ENCODE assay signal across 8 cellular contexts in the genomic region with DNA sequence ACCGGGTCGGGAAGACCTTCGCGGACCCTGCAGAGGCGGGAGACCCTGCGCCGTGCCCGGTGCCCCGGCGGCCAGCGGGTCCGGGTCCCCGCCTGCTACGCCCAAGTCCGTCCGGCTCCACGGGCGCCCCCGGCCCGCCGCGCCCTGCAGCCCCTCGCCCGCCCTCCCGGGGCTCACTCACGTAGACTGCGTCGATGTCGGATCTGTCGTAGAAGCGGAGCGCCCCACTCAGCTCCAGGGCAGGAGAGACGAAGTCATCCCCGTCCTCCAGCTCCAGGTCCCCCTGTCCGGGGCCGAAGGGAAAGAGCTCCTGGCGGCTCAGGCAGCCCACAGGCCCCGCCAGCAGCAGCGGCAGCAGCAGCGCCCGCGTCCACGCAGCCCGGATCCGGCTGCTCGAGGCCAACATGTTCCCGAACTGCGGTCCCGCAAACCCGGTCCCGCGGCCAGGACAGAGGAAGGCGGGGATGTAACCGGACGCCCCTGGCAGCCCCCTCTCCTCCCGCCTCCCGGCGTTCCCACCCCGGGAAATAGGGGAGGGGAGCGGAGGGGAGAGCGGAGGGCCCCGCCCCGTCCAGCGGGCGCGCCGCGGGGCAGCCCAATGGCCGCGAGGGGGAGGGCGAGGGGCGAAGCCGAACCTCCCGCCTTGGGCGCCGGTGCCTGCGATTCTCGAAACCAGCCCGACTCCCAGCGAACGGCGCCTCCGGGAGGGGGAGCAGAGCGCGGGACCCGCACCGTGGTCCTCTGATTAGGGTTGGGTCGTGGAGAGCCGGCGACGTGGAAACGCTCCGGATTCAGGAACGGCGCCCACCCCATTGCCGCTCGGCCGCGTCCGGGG.
DNase-seq lines count a peak whose midpoint lies in the region; ATAC-seq and TF ChIP-seq lines count a peak whose summit lies in the region.

A gene with protein sequence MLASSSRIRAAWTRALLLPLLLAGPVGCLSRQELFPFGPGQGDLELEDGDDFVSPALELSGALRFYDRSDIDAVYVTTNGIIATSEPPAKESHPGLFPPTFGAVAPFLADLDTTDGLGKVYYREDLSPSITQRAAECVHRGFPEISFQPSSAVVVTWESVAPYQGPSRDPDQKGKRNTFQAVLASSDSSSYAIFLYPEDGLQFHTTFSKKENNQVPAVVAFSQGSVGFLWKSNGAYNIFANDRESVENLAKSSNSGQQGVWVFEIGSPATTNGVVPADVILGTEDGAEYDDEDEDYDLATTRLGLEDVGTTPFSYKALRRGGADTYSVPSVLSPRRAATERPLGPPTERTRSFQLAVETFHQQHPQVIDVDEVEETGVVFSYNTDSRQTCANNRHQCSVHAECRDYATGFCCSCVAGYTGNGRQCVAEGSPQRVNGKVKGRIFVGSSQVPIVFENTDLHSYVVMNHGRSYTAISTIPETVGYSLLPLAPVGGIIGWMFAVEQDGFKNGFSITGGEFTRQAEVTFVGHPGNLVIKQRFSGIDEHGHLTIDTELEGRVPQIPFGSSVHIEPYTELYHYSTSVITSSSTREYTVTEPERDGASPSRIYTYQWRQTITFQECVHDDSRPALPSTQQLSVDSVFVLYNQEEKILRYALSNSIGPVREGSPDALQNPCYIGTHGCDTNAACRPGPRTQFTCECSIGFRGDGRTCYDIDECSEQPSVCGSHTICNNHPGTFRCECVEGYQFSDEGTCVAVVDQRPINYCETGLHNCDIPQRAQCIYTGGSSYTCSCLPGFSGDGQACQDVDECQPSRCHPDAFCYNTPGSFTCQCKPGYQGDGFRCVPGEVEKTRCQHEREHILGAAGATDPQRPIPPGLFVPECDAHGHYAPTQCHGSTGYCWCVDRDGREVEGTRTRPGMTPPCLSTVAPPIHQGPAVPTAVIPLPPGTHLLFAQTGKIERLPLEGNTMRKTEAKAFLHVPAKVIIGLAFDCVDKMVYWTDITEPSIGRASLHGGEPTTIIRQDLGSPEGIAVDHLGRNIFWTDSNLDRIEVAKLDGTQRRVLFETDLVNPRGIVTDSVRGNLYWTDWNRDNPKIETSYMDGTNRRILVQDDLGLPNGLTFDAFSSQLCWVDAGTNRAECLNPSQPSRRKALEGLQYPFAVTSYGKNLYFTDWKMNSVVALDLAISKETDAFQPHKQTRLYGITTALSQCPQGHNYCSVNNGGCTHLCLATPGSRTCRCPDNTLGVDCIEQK (minus strand): TSS at position 417 of the 835 bp plus-strand sequence. CDS start 11 bp downstream, at position 406.

- H3K27ac ChIP-seq in brain microvascular endothelial cell (peak within 1 kb of the TSS; percentile 54), iPS DF 6.9 (ENCODE audit: low read length) (no peak within 1 kb of the TSS), rectal smooth muscle tissue (ENCODE audit: low read depth, low read length) (peak within 1 kb of the TSS; percentile 100)

- peak within 1 kb of the TSS; percentile 96 for H3K9ac ChIP-seq in rectal smooth muscle tissue (ENCODE audit: low read length)

- ATAC-seq in SK-N-SH treated with all-trans-retinoic acid at 6 μM for 48 hours (peak; percentile 82), GM18498 (IDR thresholded peaks at IDR 0.05; ENCODE audit: unreplicated experiment) (no peak)

- in situ Hi-C loops in brain microvascular endothelial cell (cut with HindIII; ENCODE audit: low pct_ligation_motif_present, low sequenced_read_pairs): no loop called here

- no peaks in the 10 kb centered on the region for H3K9me3 ChIP-seq in iPS DF 6.9 (ENCODE audit: control insufficient read depth, insufficient read depth, low read length)

- H3K4me3 ChIP-seq in HFF-Myc (replicated peaks; ENCODE audit: low read depth, low read length): peak within 1 kb of the TSS; percentile 87
- H3K4me3 ChIP-seq in brain microvascular endothelial cell (ENCODE audit: low read depth, low read length): peak within 1 kb of the TSS; percentile 77
- peak within 1 kb of the TSS; percentile 77 for H3K4me3 ChIP-seq in iPS DF 6.9 (ENCODE audit: low read length)
- peak within 1 kb of the TSS; percentile 92 for H3K4me3 ChIP-seq in rectal smooth muscle tissue (ENCODE audit: low read length)

- peak; percentile 22 for TF ChIP-seq CTCF in HFF-Myc (IDR thresholded peaks at IDR 0.05; ENCODE audit: low read depth, low read length, missing control alignments)
- TF ChIP-seq CTCF in brain microvascular endothelial cell (IDR thresholded peaks at IDR 0.05; ENCODE audit: low read depth, low read length, missing control alignments): peak; percentile 25

- DNase-seq in EL (peak; percentile 83), HFF-Myc (ENCODE audit: extremely low read depth, low read depth) (no peak), brain microvascular endothelial cell (peak; percentile 43), iPS DF 6.9 (ENCODE audit: low read depth, low spot score) (peak; percentile 50)
- no peak for DNase-seq in NK-92 treated with Interleukin-12 subunit alpha and Interleukin-12 subunit beta, amount 100 ng/mL, for 24 hours (lab: John Stamatoyannopoulos, UW)

- H3K4me1 ChIP-seq in iPS DF 6.9 (ENCODE audit: control insufficient read depth, insufficient read depth, low read length) (no peaks in the 10 kb centered on the region), rectal smooth muscle tissue (ENCODE audit: control insufficient read depth, insufficient read depth, low read length) (peaks cover 32% of the 10 kb centered on the region)

- no peaks in the 10 kb centered on the region for H3K27me3 ChIP-seq in brain microvascular endothelial cell (replicated peaks)
- H3K27me3 ChIP-seq in iPS DF 6.9 (ENCODE audit: control insufficient read depth, insufficient read depth, low read length): peaks cover 8% of the 10 kb centered on the region; the same call in 1 of the 2 replicates
- H3K27me3 ChIP-seq in rectal smooth muscle tissue (ENCODE audit: control insufficient read depth, insufficient read depth, low read length): no peaks in the 10 kb centered on the region

- WGBS in iPS DF 6.9 (ENCODE audit: insufficient coverage, insufficient read length): no CpG with 5 or more reads among the region's 100 CpGs

- H3K36me3 ChIP-seq in brain microvascular endothelial cell (replicated peaks) (no peaks in the 10 kb centered on the region), iPS DF 6.9 (ENCODE audit: control insufficient read depth, insufficient read depth, low read length) (no peaks in the 10 kb centered on the region), rectal smooth muscle tissue (ENCODE audit: control insufficient read depth, insufficient read depth, low read length) (no peaks in the 10 kb centered on the region)

TF ChIP-seq in SK-N-SH treated with all-trans-retinoic acid at 6 μM for 48 hours, 23 proteins besides CTCF, POLR2A, EP300 and RAD21:
- TF ChIP-seq GLIS3 (CRISPR knock-in tag; IDR thresholded peaks at IDR 0.05) (no peak), ISL1 (CRISPR knock-in tag; IDR thresholded peaks at IDR 0.05) (no peak), PPARA (CRISPR knock-in tag; IDR thresholded peaks at IDR 0.05; ENCODE audit: borderline replicate concordance) (no peak), OSR1 (CRISPR knock-in tag; IDR thresholded peaks at IDR 0.05) (no peak), ZFP3 (CRISPR knock-in tag; IDR thresholded peaks at IDR 0.05) (no peak), RARB (CRISPR knock-in tag; IDR thresholded peaks at IDR 0.05) (no peak), TOX (CRISPR knock-in tag; IDR thresholded peaks at IDR 0.05; ENCODE audit: borderline replicate concordance) (no peak)
- TF ChIP-seq, protein P1, sequence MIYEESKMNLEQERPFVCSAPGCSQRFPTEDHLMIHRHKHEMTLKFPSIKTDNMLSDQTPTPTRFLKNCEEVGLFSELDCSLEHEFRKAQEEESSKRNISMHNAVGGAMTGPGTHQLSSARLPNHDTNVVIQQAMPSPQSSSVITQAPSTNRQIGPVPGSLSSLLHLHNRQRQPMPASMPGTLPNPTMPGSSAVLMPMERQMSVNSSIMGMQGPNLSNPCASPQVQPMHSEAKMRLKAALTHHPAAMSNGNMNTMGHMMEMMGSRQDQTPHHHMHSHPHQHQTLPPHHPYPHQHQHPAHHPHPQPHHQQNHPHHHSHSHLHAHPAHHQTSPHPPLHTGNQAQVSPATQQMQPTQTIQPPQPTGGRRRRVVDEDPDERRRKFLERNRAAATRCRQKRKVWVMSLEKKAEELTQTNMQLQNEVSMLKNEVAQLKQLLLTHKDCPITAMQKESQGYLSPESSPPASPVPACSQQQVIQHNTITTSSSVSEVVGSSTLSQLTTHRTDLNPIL (CRISPR knock-in tag; IDR thresholded peaks at IDR 0.05; ENCODE audit: low read depth): no peak
- TF ChIP-seq, protein P2, sequence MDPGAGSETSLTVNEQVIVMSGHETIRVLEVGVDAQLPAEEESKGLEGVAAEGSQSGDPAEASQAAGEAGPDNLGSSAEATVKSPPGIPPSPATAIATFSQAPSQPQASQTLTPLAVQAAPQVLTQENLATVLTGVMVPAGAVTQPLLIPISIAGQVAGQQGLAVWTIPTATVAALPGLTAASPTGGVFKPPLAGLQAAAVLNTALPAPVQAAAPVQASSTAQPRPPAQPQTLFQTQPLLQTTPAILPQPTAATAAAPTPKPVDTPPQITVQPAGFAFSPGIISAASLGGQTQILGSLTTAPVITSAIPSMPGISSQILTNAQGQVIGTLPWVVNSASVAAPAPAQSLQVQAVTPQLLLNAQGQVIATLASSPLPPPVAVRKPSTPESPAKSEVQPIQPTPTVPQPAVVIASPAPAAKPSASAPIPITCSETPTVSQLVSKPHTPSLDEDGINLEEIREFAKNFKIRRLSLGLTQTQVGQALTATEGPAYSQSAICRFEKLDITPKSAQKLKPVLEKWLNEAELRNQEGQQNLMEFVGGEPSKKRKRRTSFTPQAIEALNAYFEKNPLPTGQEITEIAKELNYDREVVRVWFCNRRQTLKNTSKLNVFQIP (CRISPR knock-in tag; IDR thresholded peaks at IDR 0.05; ENCODE audit: borderline replicate concordance, low read depth): no peak
TF ChIP-seq in SK-N-SH treated with all-trans-retinoic acid at 6 μM for 48 hours: peak in this region for 0.

Comparison
In these comparisons a context has a peak if more than half of its experiments do, and no peak if none do; other contexts are left out.
1. DNase-seq: peak in EL (single experiment), brain microvascular endothelial cell (single experiment) and iPS DF 6.9 (single experiment); none in HFF-Myc (single experiment) and NK-92 treated with Interleukin-12 subunit alpha and Interleukin-12 subunit beta, amount 100 ng/mL, for 24 hours (single experiment).
2. Peak in every context shown above with its lines, with median percentiles within 50 percentile points of each other: H3K4me3 ChIP-seq.